1 cellular context compared by ENCODE assay signal in genomic region chr6:167560673-167561569, GRCh38.
A peak's percentile ranks its signal among the peaks of the same experiment; 100 is the strongest.
TF ChIP-seq lines count a peak whose summit lies in the region.

No MANE protein-coding gene starts in this region.

TF ChIP-seq in HepG2, 621 proteins besides CTCF, POLR2A, EP300 and RAD21 (continued from another document and continues in another):
- TF ChIP-seq REST (IDR thresholded peaks at IDR 0.05; ENCODE audit: borderline replicate concordance in 1 of 2, low read depth in 1 of 2, low read length in 2 of 2): no peak
- no peak for TF ChIP-seq ZKSCAN8 (CRISPR knock-in tag; IDR thresholded peaks at IDR 0.05; ENCODE audit: borderline replicate concordance)
- 0 out of 2 replicates have a peak, but pooled peaks have one; percentile 1 for TF ChIP-seq ZNF574 (CRISPR knock-in tag; IDR thresholded peaks at IDR 0.05)
- TF ChIP-seq ZNF615 (CRISPR knock-in tag; IDR thresholded peaks at IDR 0.05; ENCODE audit: borderline replicate concordance): no peak
- TF ChIP-seq ZBTB38 (CRISPR knock-in tag; IDR thresholded peaks at IDR 0.05): no peak
- no peak for TF ChIP-seq ZNF367 (CRISPR knock-in tag; IDR thresholded peaks at IDR 0.05; ENCODE audit: borderline replicate concordance)
- TF ChIP-seq ZBTB34 (CRISPR knock-in tag; IDR thresholded peaks at IDR 0.05): no peak
- no peak for TF ChIP-seq PCBP2 (optimal IDR thresholded peaks at IDR 0.05; ENCODE audit: low read depth, low read length, poor library complexity, severe bottlenecking)
- TF ChIP-seq SMAD1 (CRISPR knock-in tag; IDR thresholded peaks at IDR 0.05; ENCODE audit: borderline replicate concordance, low read depth): 0 out of 2 replicates have a peak, but pooled peaks have one; percentile 12
- no peak for TF ChIP-seq ZNF740 (CRISPR knock-in tag; IDR thresholded peaks at IDR 0.05)
- TF ChIP-seq AGO2 (optimal IDR thresholded peaks at IDR 0.05; ENCODE audit: low read depth, low read length): no peak
- TF ChIP-seq PLSCR1 (CRISPR knock-in tag; IDR thresholded peaks at IDR 0.05; ENCODE audit: borderline replicate concordance): no peak
- 0 out of 2 replicates have a peak, but pooled peaks have one; percentile 34 for TF ChIP-seq THAP7 (CRISPR knock-in tag; IDR thresholded peaks at IDR 0.05)
- TF ChIP-seq IKZF5 (CRISPR knock-in tag; IDR thresholded peaks at IDR 0.05): no peak
- TF ChIP-seq DR1 (CRISPR knock-in tag; IDR thresholded peaks at IDR 0.05): no peak
- no peak for TF ChIP-seq SIN3B (IDR thresholded peaks at IDR 0.05; ENCODE audit: low read length)
- TF ChIP-seq MATR3 (CRISPR knock-in tag; IDR thresholded peaks at IDR 0.05): no peak
- TF ChIP-seq ZNF839 (CRISPR knock-in tag; IDR thresholded peaks at IDR 0.05; ENCODE audit: borderline replicate concordance): 0 out of 2 replicates have a peak, but pooled peaks have one; percentile 5
- 0 out of 2 replicates have a peak, but pooled peaks have one; percentile 6 for TF ChIP-seq ARNT2 (CRISPR knock-in tag; IDR thresholded peaks at IDR 0.05; ENCODE audit: low read depth)
- TF ChIP-seq ZFP36L2 (CRISPR knock-in tag; IDR thresholded peaks at IDR 0.05): no peak
- no peak for TF ChIP-seq NBN (conservative IDR thresholded peaks at IDR 0.05)
- no peak for TF ChIP-seq RXRB (CRISPR knock-in tag; IDR thresholded peaks at IDR 0.05; ENCODE audit: borderline replicate concordance)
- TF ChIP-seq EHMT2 (IDR thresholded peaks at IDR 0.05; ENCODE audit: borderline replicate concordance, low read depth, low read length): no peak
- no peak for TF ChIP-seq ZFP91 (CRISPR knock-in tag; IDR thresholded peaks at IDR 0.05; ENCODE audit: borderline replicate concordance)
- no peak for TF ChIP-seq KDM4B (CRISPR knock-in tag; IDR thresholded peaks at IDR 0.05)
- no peak for TF ChIP-seq ZNF256 (CRISPR knock-in tag; conservative IDR thresholded peaks at IDR 0.05)
- no peak for TF ChIP-seq PTBP1 (IDR thresholded peaks at IDR 0.05; ENCODE audit: low read depth, low read length, poor library complexity, severe bottlenecking)
- TF ChIP-seq ONECUT2 (CRISPR knock-in tag; IDR thresholded peaks at IDR 0.05): no peak
- peak; percentile 40; the same call in 1 of the 2 replicates for TF ChIP-seq ZNF607 (CRISPR knock-in tag; IDR thresholded peaks at IDR 0.05; ENCODE audit: borderline replicate concordance)
- TF ChIP-seq SETDB1 (CRISPR knock-in tag; IDR thresholded peaks at IDR 0.05; ENCODE audit: borderline replicate concordance): 0 out of 2 replicates have a peak, but pooled peaks have one; percentile 43
- no peak for TF ChIP-seq ZNF234 (CRISPR knock-in tag; conservative IDR thresholded peaks at IDR 0.05)
- no peak for TF ChIP-seq SP140L (CRISPR knock-in tag; IDR thresholded peaks at IDR 0.05; ENCODE audit: borderline replicate concordance)
- no peak for TF ChIP-seq KLF11 (CRISPR knock-in tag; IDR thresholded peaks at IDR 0.05)
- no peak for TF ChIP-seq GZF1 (CRISPR knock-in tag; IDR thresholded peaks at IDR 0.05)
- peak; percentile 30; the same call in 1 of the 2 replicates for TF ChIP-seq ZC3H4 (CRISPR knock-in tag; IDR thresholded peaks at IDR 0.05; ENCODE audit: borderline replicate concordance)
- TF ChIP-seq SOX5 (CRISPR knock-in tag; IDR thresholded peaks at IDR 0.05; ENCODE audit: borderline replicate concordance): no peak
- TF ChIP-seq ATAD3A (CRISPR knock-in tag; IDR thresholded peaks at IDR 0.05): 0 out of 2 replicates have a peak, but pooled peaks have one; percentile 53
- TF ChIP-seq STAG1 (CRISPR knock-in tag; IDR thresholded peaks at IDR 0.05): no peak
- TF ChIP-seq ZNF329 (CRISPR knock-in tag; IDR thresholded peaks at IDR 0.05; ENCODE audit: low read depth): no peak
- TF ChIP-seq SMC3 (IDR thresholded peaks at IDR 0.05; ENCODE audit: low read length): no peak
- no peak for TF ChIP-seq ZNF770 (CRISPR knock-in tag; IDR thresholded peaks at IDR 0.05)
- TF ChIP-seq KMT2B (CRISPR knock-in tag; IDR thresholded peaks at IDR 0.05): no peak
- no peak for TF ChIP-seq ZNF747 (CRISPR knock-in tag; IDR thresholded peaks at IDR 0.05; ENCODE audit: borderline replicate concordance)
- no peak for TF ChIP-seq SNAPC5 (CRISPR knock-in tag; IDR thresholded peaks at IDR 0.05; ENCODE audit: borderline replicate concordance)
- no peak for TF ChIP-seq ZFX (CRISPR knock-in tag; IDR thresholded peaks at IDR 0.05; ENCODE audit: low read depth)
- no peak for TF ChIP-seq SRF (IDR thresholded peaks at IDR 0.05; ENCODE audit: low read depth, low read length)
- TF ChIP-seq MTERF4 (CRISPR knock-in tag; IDR thresholded peaks at IDR 0.05): peak; percentile 34; the same call in 1 of the 2 replicates
- TF ChIP-seq ZNF775 (CRISPR knock-in tag; IDR thresholded peaks at IDR 0.05; ENCODE audit: borderline replicate concordance): no peak
- TF ChIP-seq NFKBIZ (CRISPR knock-in tag; IDR thresholded peaks at IDR 0.05): 0 out of 2 replicates have a peak, but pooled peaks have one; percentile 20
- no peak for TF ChIP-seq EZH2 (conservative IDR thresholded peaks at IDR 0.05; ENCODE audit: low read depth, low read length)
- TF ChIP-seq AGO1 (IDR thresholded peaks at IDR 0.05; ENCODE audit: low read depth, low read length, poor library complexity, severe bottlenecking): no peak
- TF ChIP-seq MAFF (IDR thresholded peaks at IDR 0.05; ENCODE audit: low read depth, low read length): no peak
- no peak for TF ChIP-seq ZNF484 (CRISPR knock-in tag; IDR thresholded peaks at IDR 0.05; ENCODE audit: borderline replicate concordance, low read depth)
- TF ChIP-seq ZNF260 (CRISPR knock-in tag; IDR thresholded peaks at IDR 0.05; ENCODE audit: borderline replicate concordance, low read depth): no peak
- no peak for TF ChIP-seq MXI1 (IDR thresholded peaks at IDR 0.05; ENCODE audit: borderline replicate concordance, low read depth, low read length)
- TF ChIP-seq ZNF564 (CRISPR knock-in tag; IDR thresholded peaks at IDR 0.05): no peak
